In the genomic region with DNA sequence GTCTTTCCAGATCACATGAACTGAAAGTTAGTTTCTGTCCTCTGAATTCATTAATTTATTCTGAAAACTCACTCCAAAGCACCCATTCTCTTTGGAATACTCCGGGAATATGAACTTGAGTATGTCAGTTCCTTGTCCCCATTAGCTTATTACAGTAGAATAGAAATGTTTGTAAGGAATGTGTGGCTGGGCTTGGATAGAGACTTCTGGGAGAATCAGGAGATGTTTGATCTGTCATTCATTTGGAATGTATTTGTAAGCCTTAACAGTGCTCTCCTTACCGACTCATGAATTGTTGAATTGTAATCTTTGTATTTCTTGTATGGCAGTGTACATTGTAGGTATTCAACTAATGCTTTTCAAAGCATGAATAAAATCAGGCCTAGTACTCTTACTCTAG, we compare ENCODE assay signal across 17 cellular contexts.
DNase-seq lines count a peak whose midpoint lies in the region; ATAC-seq and TF ChIP-seq lines count a peak whose summit lies in the region.
"Had no signal": no experiment of that assay in that cellular context is flagged by ENCODE, and none has a peak within 500 bp of the region (broad histone marks: within the 10 kb centered on the region; RNA-seq: fewer than 3 reads in every experiment).

No MANE protein-coding gene starts in this region.

- TF ChIP-seq POLR2A in upper lobe of left lung (IDR thresholded peaks at IDR 0.05): no peak

- no peak overlapping the region for H3K27ac ChIP-seq in RWPE1
- no peak overlapping the region for H3K27ac ChIP-seq in left lung
- no peak overlapping the region for H3K27ac ChIP-seq in aorta (ENCODE audit: low read depth in 1 of 2, low read length in 2 of 2)
- no peak overlapping the region for H3K27ac ChIP-seq in upper lobe of left lung
- H3K27ac ChIP-seq: SJCRH30 had no signal

- POLR2A ChIA-PET in RWPE1 (lab: Yijun Ruan, JAX; ENCODE audit: low non-redundant PET): no interaction called here

- H3K9me3 ChIP-seq in left lung (no peaks in the 10 kb centered on the region), aorta (ENCODE audit: control insufficient read depth, low read length) (no peaks in the 10 kb centered on the region), upper lobe of left lung (no peaks in the 10 kb centered on the region)
- H3K9me3 ChIP-seq: SJCRH30 had no signal

- CTCF ChIA-PET in RWPE1 (lab: Yijun Ruan, JAX): interaction anchor here (0.5 to 1.6 kb wide), 2 partner anchors 21 to 729 kb away, joined by 3 to 4 read pairs; no protein-coding TSS in a partner anchor

- H3K27me3 ChIP-seq in left lung: no peaks in the 10 kb centered on the region
- no peaks in the 10 kb centered on the region for H3K27me3 ChIP-seq in aorta (ENCODE audit: control insufficient read depth in 1 of 2, insufficient read depth in 2 of 2, low read length in 1 of 2)
- H3K27me3 ChIP-seq in upper lobe of left lung: no peaks in the 10 kb centered on the region
- H3K27me3 ChIP-seq: SJCRH30 had no signal

- H3K4me3 ChIP-seq in epithelial cell of esophagus (ENCODE audit: low read length) (no peak overlapping the region), left lung (no peak overlapping the region), aorta (ENCODE audit: low read length in 2 of 2) (no peak overlapping the region), upper lobe of left lung (no peak overlapping the region)
- H3K4me3 ChIP-seq: GM12878, SJCRH30 had no signal

- H3K4me1 ChIP-seq in left lung (no peaks in the 10 kb centered on the region), aorta (ENCODE audit: control insufficient read depth in 1 of 2, insufficient read depth in 2 of 2, low read length in 2 of 2) (no peaks in the 10 kb centered on the region), upper lobe of left lung (no peaks in the 10 kb centered on the region)
- H3K4me1 ChIP-seq: SJCRH30 had no signal

- H3K36me3 ChIP-seq in left lung (no peaks in the 10 kb centered on the region), aorta (ENCODE audit: control insufficient read depth in 1 of 2, insufficient read depth in 2 of 2, low read length in 1 of 2) (no peaks in the 10 kb centered on the region), upper lobe of left lung (no peaks in the 10 kb centered on the region)
- H3K36me3 ChIP-seq: SJCRH30 had no signal

- ATAC-seq in left lung (peak; percentile 31), aorta (ENCODE audit: low FRiP score) (no peak), upper lobe of left lung (ENCODE audit: low FRiP score in 2 of 2) (no peak)
- ATAC-seq: activated CD8-positive, alpha-beta memory T cell treated with anti-CD3 and anti-CD28 coated beads, Interleukin-2, amount 10 ng/mL, durations not matched to agents 7 days and 5 days; GM12878; HepG2; left lobe of liver had no signal

- WGBS in aorta, 2 donors: 72 to 74% methylated on average over 2 of the region's 2 CpGs
- WGBS in upper lobe of left lung, 2 donors: 68 to 75% methylated on average over 2 of the region's 2 CpGs

- no peak for TF ChIP-seq CTCF in RWPE1 (conservative IDR thresholded peaks at IDR 0.05; ENCODE audit: low read depth)
- TF ChIP-seq CTCF in epithelial cell of esophagus (IDR thresholded peaks at IDR 0.05; ENCODE audit: insufficient read depth, low read depth, low read length, missing control alignments): no peak
- no peak for TF ChIP-seq CTCF in left lung (IDR thresholded peaks at IDR 0.05)
- no peak for TF ChIP-seq CTCF in upper lobe of left lung (IDR thresholded peaks at IDR 0.05)

- in situ Hi-C loops in Caki2 (cut with HindIII; ENCODE audit: low pct_unique_long_range_greater_than_20kb, low sequenced_read_pairs): no loop called here

- intact Hi-C loops in left lung (cut with DNase I) (no loop called here), aorta (cut with DNase I) (no loop called here)

- TF ChIP-seq EP300 in upper lobe of left lung (IDR thresholded peaks at IDR 0.05): no peak

- DNase-seq in Caki2 (ENCODE audit: low read depth) (peak; percentile 29), RWPE1 (ENCODE audit: low spot score) (peak; percentile 44), epithelial cell of esophagus (ENCODE audit: low read depth) (peak; percentile 52), left lung (no peak), anterior cingulate cortex (lab: John Stamatoyannopoulos, UW) (no peak), aorta (no peak), DMS53 (lab: John Stamatoyannopoulos, UW) (no peak), upper lobe of left lung (no peak)
- DNase-seq: activated CD4-positive, alpha-beta T cell treated with anti-CD3 and anti-CD28 coated beads for 1 hour; activated CD8-positive, alpha-beta memory T cell treated with anti-CD3 and anti-CD28 coated beads, Interleukin-2, amount 10 ng/mL, durations not matched to agents 7 days and 5 days; NCI-H187 treated with DMSO at 0.1 percent for 48 hours; NCI-H446 treated with DMSO at 0.1 percent for 48 hours; SJCRH30; stimulated activated CD4-positive, alpha-beta T cell treated with anti-CD3 and anti-CD28 coated beads, Interleukin-2, amount 100 ng/mL, for 48 hours had no signal

Comparison
In these comparisons a context has a peak if more than half of its experiments do, and no peak if none do; other contexts are left out.
1. DNase-seq: peak in Caki2 (single experiment), RWPE1 (single experiment) and epithelial cell of esophagus (single experiment); none in left lung (0 of 2), anterior cingulate cortex (0 of 58), aorta (0 of 2), DMS53 (single experiment) and upper lobe of left lung (0 of 2).